Comparison of ENCODE assay signal across 21 cellular contexts in the genomic region with DNA sequence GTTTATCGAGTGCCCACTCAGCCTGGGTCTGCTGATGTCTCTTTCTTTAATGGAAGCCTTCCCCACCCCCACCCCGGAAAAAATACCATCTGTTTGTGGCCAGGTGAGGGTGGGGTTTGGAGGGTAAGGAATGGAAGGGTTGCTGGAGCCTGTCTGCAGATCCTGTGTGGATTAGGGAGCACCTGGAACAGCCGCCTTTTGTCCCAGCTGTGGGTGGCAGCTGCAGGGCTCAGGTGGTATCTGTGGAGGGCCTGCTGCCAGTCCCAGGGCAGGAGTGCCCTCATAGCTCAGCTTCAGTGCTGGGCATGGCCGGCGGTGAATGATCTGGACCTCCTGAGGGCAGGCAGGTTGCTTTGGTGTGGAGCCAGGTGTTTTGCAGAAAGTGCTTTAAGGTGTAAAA. TPM values are rescaled to one million over a fixed set of nuclear protein-coding genes. Genes with fewer than 3 reads are reported as not detected.
DNase-seq lines count a peak whose midpoint lies in the region; ATAC-seq, FAIRE-seq and TF ChIP-seq lines count a peak whose summit lies in the region.
"Had no signal": no experiment of that assay in that cellular context is flagged by ENCODE, and none has a peak within 500 bp of the region (broad histone marks: within the 10 kb centered on the region; RNA-seq: fewer than 3 reads in every experiment).

No MANE protein-coding gene starts in this region.

- peaks cover 0 to 18% (median 3%) of the 10 kb centered on the region in 12 donors for H3K4me1 ChIP-seq in heart left ventricle
- H3K4me1 ChIP-seq in mucosa of descending colon (ENCODE audit: low read depth): peaks cover 4% of the 10 kb centered on the region
- peaks cover 50% of the 10 kb centered on the region for H3K4me1 ChIP-seq in vagina
- H3K4me1 ChIP-seq in Karpas-422 (ENCODE audit: low read length): no peaks in the 10 kb centered on the region
- H3K4me1 ChIP-seq: uterus had no signal

- WGBS in heart left ventricle, 4 donors: 86 to 93% (median 92%) methylated on average over 5 of the region's 5 CpGs

- no peak overlapping the region for H2AFZ ChIP-seq in Karpas-422 (ENCODE audit: low read length)

- no peak overlapping the region for H3K4me2 ChIP-seq in Karpas-422 (ENCODE audit: low read depth, low read length, poor library complexity, severe bottlenecking)
- H3K4me2 ChIP-seq: BLaER1 had no signal

- H4K20me1 ChIP-seq in Karpas-422 (ENCODE audit: insufficient read depth, low read depth, low read length): no peaks in the 10 kb centered on the region
- H4K20me1 ChIP-seq: BLaER1 had no signal

- H3K9me3 ChIP-seq in heart left ventricle (no peaks in the 10 kb centered on the region), mucosa of descending colon (no peaks in the 10 kb centered on the region), vagina (no peaks in the 10 kb centered on the region), WERI-Rb-1 (ENCODE audit: severe bottlenecking) (no peaks in the 10 kb centered on the region), Karpas-422 (ENCODE audit: low read length) (no peaks in the 10 kb centered on the region)
- H3K9me3 ChIP-seq: BLaER1, uterus had no signal

- H3K27ac ChIP-seq in heart left ventricle (peak overlapping the region in 9 of 12 donors; percentile 19 to 70 (median 42)), vagina (peak overlapping the region; percentile 48), WERI-Rb-1 (no peak overlapping the region), Karpas-422 (ENCODE audit: low read length) (no peak overlapping the region)
- H3K27ac ChIP-seq: BLaER1, uterus had no signal

- H3K27me3 ChIP-seq in heart left ventricle (no peaks in the 10 kb centered on the region), bronchial epithelial cell (ENCODE audit: control insufficient read depth, insufficient read depth, low read length) (no peaks in the 10 kb centered on the region), vagina (no peaks in the 10 kb centered on the region), WERI-Rb-1 (ENCODE audit: insufficient read depth, low read depth, severe bottlenecking) (no peaks in the 10 kb centered on the region), Karpas-422 (ENCODE audit: low read length) (no peaks in the 10 kb centered on the region)
- H3K27me3 ChIP-seq: BLaER1, uterus had no signal

- intact Hi-C loops in heart left ventricle (cut with DNase I): no loop called here
- intact Hi-C loops in left cardiac atrium (cut with DNase I): no loop called here
- intact Hi-C loops in mucosa of descending colon (cut with DNase I, micrococcal nuclease): no loop called here
- intact Hi-C loops in vagina (cut with DNase I): no loop called here

- H3K4me3 ChIP-seq in heart left ventricle (no peak overlapping the region), bronchial epithelial cell (ENCODE audit: low read depth, low read length) (no peak overlapping the region), mucosa of descending colon (no peak overlapping the region), vagina (no peak overlapping the region), WERI-Rb-1 (ENCODE audit: low read depth, low read length) (no peak overlapping the region), Karpas-422 (ENCODE audit: low read length) (no peak overlapping the region)
- H3K4me3 ChIP-seq: BLaER1, uterus had no signal

- TF ChIP-seq POLR2A in heart left ventricle (IDR thresholded peaks at IDR 0.05): no peak
- no peak for TF ChIP-seq POLR2A in vagina (IDR thresholded peaks at IDR 0.05)

- no peaks in the 10 kb centered on the region for H3K9me2 ChIP-seq in Karpas-422 (replicated peaks; ENCODE audit: insufficient read depth, low read length)

- peak; percentile 60 for FAIRE-seq in bronchial epithelial cell (lab: Jason Lieb, UNC)
- FAIRE-seq: G401.6 had no signal

- no peaks in the 10 kb centered on the region for H3K79me2 ChIP-seq in Karpas-422 (ENCODE audit: low read length)

- H3K9ac ChIP-seq in Karpas-422 (ENCODE audit: low read length): no peak overlapping the region
- H3K9ac ChIP-seq: BLaER1 had no signal

- no peak for DNase-seq in heart left ventricle
- DNase-seq in left cardiac atrium: no peak
- DNase-seq in bronchial epithelial cell (ENCODE audit: low read depth): no peak
- DNase-seq in mucosa of descending colon: no peak
- no peak for DNase-seq in vagina (ENCODE audit: extremely low spot score in 2 of 2)
- no peak for DNase-seq in WERI-Rb-1
- DNase-seq in Karpas-422: no peak
- DNase-seq in activated effector memory CD4-positive, alpha-beta T cell treated with anti-CD3 and anti-CD28 coated beads, Interleukin-2, amount 50 U/mL, for 16 hours: no peak
- DNase-seq: activated CD4-positive, alpha-beta T cell treated with anti-CD3 and anti-CD28 coated beads for 48 hours; activated CD8-positive, alpha-beta memory T cell treated with anti-CD3 and anti-CD28 coated beads, Interleukin-2, amount 10 ng/mL, durations not matched to agents 7 days and 5 days; activated naive CD8-positive, alpha-beta T cell treated with anti-CD3 and anti-CD28 coated beads for 36 hours; foreskin melanocyte; NCI-H1105 treated with DMSO at 0.1 percent for 48 hours; NCI-H69; SIG-M5; stimulated activated CD4-positive, alpha-beta T cell treated with anti-CD3 and anti-CD28 coated beads, Interleukin-4, amount 100 ng/mL, for 4 hours; T-cell; uterus had no signal

- TF ChIP-seq CTCF in heart left ventricle (IDR thresholded peaks at IDR 0.05) (no peak), bronchial epithelial cell (IDR thresholded peaks at IDR 0.05; ENCODE audit: insufficient read depth, low read length, severe bottlenecking) (no peak), mucosa of descending colon (IDR thresholded peaks at IDR 0.05) (no peak), vagina (IDR thresholded peaks at IDR 0.05) (no peak), WERI-Rb-1 (IDR thresholded peaks at IDR 0.05; ENCODE audit: low read depth, low read length) (no peak)

- ATAC-seq in heart left ventricle (no peak), left cardiac atrium (no peak), mucosa of descending colon (peak; percentile 14)
- ATAC-seq: activated CD8-positive, alpha-beta memory T cell treated with anti-CD3 and anti-CD28 coated beads, Interleukin-2, amount 10 ng/mL, durations not matched to agents 7 days and 5 days; natural killer cell treated with Interleukin-12 subunit alpha and Interleukin-12 subunit beta and Interleukin-15 and Interleukin-18, amount 100 ng/mL, for 72 hours; T-cell had no signal

- H3K36me3 ChIP-seq in heart left ventricle (peaks cover 0 to 36% (median 22%) of the 10 kb centered on the region in 9 donors), bronchial epithelial cell (ENCODE audit: control insufficient read depth, insufficient read depth, low read length) (peaks cover 9% of the 10 kb centered on the region), mucosa of descending colon (ENCODE audit: low read depth) (no peaks in the 10 kb centered on the region), vagina (peaks cover 0 to 21% of the 10 kb centered on the region in 2 donors), WERI-Rb-1 (peaks cover 9% of the 10 kb centered on the region), Karpas-422 (ENCODE audit: insufficient read depth, low read length) (no peaks in the 10 kb centered on the region)
- H3K36me3 ChIP-seq: uterus had no signal

RNA-seq across cellular contexts. Expression of a gene that starts 45.3 kb away (rescaled TPM):
- 10 to 100 TPM; 18.1 to 73.0 (median 44.3) TPM for total RNA-seq in heart left ventricle
- polyA plus RNA-seq in heart left ventricle: 10 to 100 TPM; 19.9 to 34.9 TPM
- 10 to 100 TPM; 17.2 to 28.4 TPM for total RNA-seq in left cardiac atrium
- total RNA-seq in bronchial epithelial cell: 66.1 and 91.1 TPM in 2 replicates
- 100 to 1,000 TPM in 2 of 3 donors, 10 to 100 TPM in 1; 58.0 to 152 (median 117) TPM for total RNA-seq in mucosa of descending colon
- total RNA-seq in vagina: 128 TPM
- total RNA-seq in Karpas-422 (2014; rRNA removed; shearing (Covaris generic); ENCODE audit: low replicate concordance): 0.89 and 2.1 TPM in 2 replicates

Comparison
In these comparisons a context has a peak if more than half of its experiments do, and no peak if none do; other contexts are left out.
1. H3K27ac ChIP-seq: peak in heart left ventricle (9 of 12) and vagina (single experiment); none in WERI-Rb-1 (single experiment) and Karpas-422 (single experiment).